ENCODE assay signal across 14 cellular contexts in the genomic region with DNA sequence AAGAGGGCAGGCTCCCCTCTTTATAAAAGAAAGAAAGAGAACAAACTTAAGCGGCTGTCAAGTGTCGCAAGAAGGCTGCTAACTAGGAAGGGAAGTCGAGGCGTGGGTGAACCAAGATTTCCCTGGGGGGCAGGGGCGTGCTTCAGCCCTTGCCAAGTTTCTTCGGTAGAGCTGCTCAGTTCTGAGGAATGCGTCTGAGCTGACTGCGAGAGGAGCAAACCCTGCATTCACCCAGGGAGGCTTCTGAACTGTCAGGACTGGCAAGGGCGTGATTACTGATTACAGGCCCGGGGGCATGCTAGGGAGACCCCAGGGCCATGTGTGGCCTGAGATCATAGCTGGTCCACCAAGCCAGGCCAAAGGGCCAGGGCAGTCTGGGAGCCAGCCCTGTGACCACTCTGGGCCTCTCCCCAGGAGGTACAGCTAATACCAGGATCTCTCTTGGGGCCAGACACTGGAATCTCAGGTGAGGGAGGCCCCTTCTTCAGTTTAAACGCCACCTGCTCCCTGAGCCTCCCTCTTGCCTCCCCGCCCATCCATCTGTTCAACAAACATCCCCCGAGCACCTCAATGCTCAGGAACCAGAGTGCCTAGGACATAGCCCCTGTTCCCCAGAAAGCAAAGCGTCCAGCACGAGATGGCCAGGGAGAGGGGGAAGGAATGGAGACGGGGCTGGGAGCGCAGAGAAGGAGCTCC. TPM values are rescaled to one million over a fixed set of nuclear protein-coding genes. Genes with fewer than 3 reads are reported as not detected.
DNase-seq lines count a peak whose midpoint lies in the region; ATAC-seq and TF ChIP-seq lines count a peak whose summit lies in the region.
"Had no signal": no experiment of that assay in that cellular context is flagged by ENCODE, and none has a peak within 500 bp of the region (broad histone marks: within the 10 kb centered on the region; RNA-seq: fewer than 3 reads in every experiment).

No MANE protein-coding gene starts in this region.

- peak overlapping the region; percentile 7; the same call in 1 of the 2 replicates for H3K4me3 ChIP-seq in SK-N-MC
- H3K4me3 ChIP-seq: PC-9 had no signal

- no peak overlapping the region for H3K9ac ChIP-seq in SK-N-MC (ENCODE audit: insufficient read length)

- intact Hi-C loops in posterior vena cava (cut with DNase I), result no loop called here

- ATAC-seq in SK-N-SH treated with all-trans-retinoic acid at 6 μM for 48 hours (no peak), HG03354 (IDR thresholded peaks at IDR 0.05; ENCODE audit: poor library complexity, severe bottlenecking, unreplicated experiment) (no peak)
- ATAC-seq: HCT116; stimulated activated naive CD8-positive, alpha-beta T cell treated with anti-CD3 and anti-CD28 coated beads, Interleukin-15, amount 100 ng/mL, for 72 hours had no signal

- no peaks in the 10 kb centered on the region for H3K36me3 ChIP-seq in SK-N-MC (ENCODE audit: insufficient read depth, low read length)

- peak; percentile 55 for DNase-seq in Daoy (ENCODE audit: low read depth)
- peak; percentile 24 for DNase-seq in SK-N-MC (ENCODE audit: low read depth, low spot score)
- peak; percentile 18 for DNase-seq in fibroblast of the conjunctiva (ENCODE audit: low read depth)
- DNase-seq in posterior vena cava (ENCODE audit: low spot score), result peak; percentile 84
- no peak for DNase-seq in NCI-H1417 treated with DMSO at 0.1 percent for 48 hours (lab: John Stamatoyannopoulos, UW)
- no peak for DNase-seq in GM19240 (ENCODE audit: insufficient read length, low spot score)
- DNase-seq: activated CD4-positive, alpha-beta T cell treated with anti-CD3 and anti-CD28 coated beads, Interleukin-2, amount 50 U/mL, for 1 hour; DMS53; foreskin melanocyte; PC-9; stimulated activated naive CD8-positive, alpha-beta T cell treated with anti-CD3 and anti-CD28 coated beads, Interleukin-15, amount 100 ng/mL, for 72 hours had no signal

- H3K27ac ChIP-seq in SK-N-MC, result 0 out of 2 replicates have a peak overlapping the region, but pooled peaks have one; percentile 11
- H3K27ac ChIP-seq: PC-9 had no signal

- no peaks in the 10 kb centered on the region for H3K9me3 ChIP-seq in SK-N-MC (ENCODE audit: low read depth, low read length)

TF ChIP-seq in SK-N-SH treated with all-trans-retinoic acid at 6 μM for 48 hours, 23 proteins besides CTCF, POLR2A, EP300 and RAD21:
- TF ChIP-seq BACH2 (CRISPR knock-in tag; IDR thresholded peaks at IDR 0.05; ENCODE audit: borderline replicate concordance) (no peak), ARNTL (CRISPR knock-in tag; IDR thresholded peaks at IDR 0.05; ENCODE audit: borderline replicate concordance, low read depth) (no peak), ZNF70 (CRISPR knock-in tag; IDR thresholded peaks at IDR 0.05) (no peak)
- TF ChIP-seq, protein P1, sequence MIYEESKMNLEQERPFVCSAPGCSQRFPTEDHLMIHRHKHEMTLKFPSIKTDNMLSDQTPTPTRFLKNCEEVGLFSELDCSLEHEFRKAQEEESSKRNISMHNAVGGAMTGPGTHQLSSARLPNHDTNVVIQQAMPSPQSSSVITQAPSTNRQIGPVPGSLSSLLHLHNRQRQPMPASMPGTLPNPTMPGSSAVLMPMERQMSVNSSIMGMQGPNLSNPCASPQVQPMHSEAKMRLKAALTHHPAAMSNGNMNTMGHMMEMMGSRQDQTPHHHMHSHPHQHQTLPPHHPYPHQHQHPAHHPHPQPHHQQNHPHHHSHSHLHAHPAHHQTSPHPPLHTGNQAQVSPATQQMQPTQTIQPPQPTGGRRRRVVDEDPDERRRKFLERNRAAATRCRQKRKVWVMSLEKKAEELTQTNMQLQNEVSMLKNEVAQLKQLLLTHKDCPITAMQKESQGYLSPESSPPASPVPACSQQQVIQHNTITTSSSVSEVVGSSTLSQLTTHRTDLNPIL (CRISPR knock-in tag; IDR thresholded peaks at IDR 0.05; ENCODE audit: low read depth), result no peak

RNA-seq across cellular contexts. Expression of a gene that starts 30.9 kb away (rescaled TPM):
- total RNA-seq in Daoy (2014; rRNA removed; shearing (Covaris generic)), result 0.45 and 1.2 TPM in 2 replicates
- total RNA-seq in posterior vena cava, result 1 to 10 TPM in 1 of 2 donors, under 1 TPM in 1; 0.62 to 1.8 TPM

Comparison
In these comparisons a context has a peak if more than half of its experiments do, and no peak if none do; other contexts are left out.
1. DNase-seq: peak in Daoy (single experiment), SK-N-MC (single experiment), fibroblast of the conjunctiva (single experiment) and posterior vena cava (single experiment); none in NCI-H1417 treated with DMSO at 0.1 percent for 48 hours (single experiment) and GM19240 (single experiment).